1 cellular context compared by ENCODE assay signal in the genomic region with DNA sequence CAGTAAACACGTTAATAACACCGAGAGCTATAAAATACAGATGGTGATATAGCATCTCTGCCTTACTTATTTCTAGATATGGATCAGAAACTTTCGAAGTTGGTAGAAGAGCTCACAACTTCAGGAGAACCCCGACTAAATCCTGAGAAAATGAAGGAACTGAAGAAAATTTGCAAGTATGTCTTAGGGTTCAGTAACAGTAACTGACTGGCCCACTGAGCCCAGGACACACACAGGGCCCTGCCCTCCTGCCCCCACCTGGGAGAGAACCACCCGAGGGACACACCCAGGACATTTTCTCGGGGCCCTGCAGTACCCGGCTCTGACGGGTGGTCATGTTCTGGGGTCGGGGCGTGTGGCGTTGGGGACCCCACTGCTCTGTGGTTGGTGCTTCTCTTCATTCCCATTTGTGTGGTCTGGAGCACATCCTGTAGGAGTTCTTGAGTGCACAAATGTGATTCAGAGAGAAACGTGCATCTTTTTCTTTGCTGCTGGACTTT.
TF ChIP-seq lines count a peak whose summit lies in the region.

No MANE protein-coding gene starts in this region.

TF ChIP-seq in IMR-90, 13 proteins besides CTCF, POLR2A, EP300 and RAD21:
- TF ChIP-seq RFX5 (IDR thresholded peaks at IDR 0.05; ENCODE audit: low read depth, low read length) = no peak
- TF ChIP-seq MAFK (IDR thresholded peaks at IDR 0.05; ENCODE audit: low read depth, low read length) = no peak
- TF ChIP-seq NFE2L2 (IDR thresholded peaks at IDR 0.05; ENCODE audit: low read depth, low read length) = no peak
- TF ChIP-seq MAZ (IDR thresholded peaks at IDR 0.05; ENCODE audit: borderline replicate concordance, low read depth, low read length) = no peak
- TF ChIP-seq FOS (IDR thresholded peaks at IDR 0.05; ENCODE audit: low read depth, low read length) = no peak
- no peak for TF ChIP-seq BHLHE40 (IDR thresholded peaks at IDR 0.05; ENCODE audit: low read depth, low read length)
- TF ChIP-seq, protein P1, sequence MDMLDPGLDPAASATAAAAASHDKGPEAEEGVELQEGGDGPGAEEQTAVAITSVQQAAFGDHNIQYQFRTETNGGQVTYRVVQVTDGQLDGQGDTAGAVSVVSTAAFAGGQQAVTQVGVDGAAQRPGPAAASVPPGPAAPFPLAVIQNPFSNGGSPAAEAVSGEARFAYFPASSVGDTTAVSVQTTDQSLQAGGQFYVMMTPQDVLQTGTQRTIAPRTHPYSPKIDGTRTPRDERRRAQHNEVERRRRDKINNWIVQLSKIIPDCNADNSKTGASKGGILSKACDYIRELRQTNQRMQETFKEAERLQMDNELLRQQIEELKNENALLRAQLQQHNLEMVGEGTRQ (IDR thresholded peaks at IDR 0.05; ENCODE audit: low read depth, low read length) = no peak
- no peak for TF ChIP-seq RCOR1 (IDR thresholded peaks at IDR 0.05; ENCODE audit: insufficient replicate concordance, low read length)
